Comparison of ENCODE assay signal across 1 cellular context in genomic region chrX:119647552-119648420, GRCh38.
TF ChIP-seq lines count a peak whose summit lies in the region.

No MANE protein-coding gene starts in this region.

TF ChIP-seq in GM12878, 131 proteins besides CTCF, POLR2A, EP300 and RAD21 (continued from another document and continues in another):
- TF ChIP-seq, protein P1, sequence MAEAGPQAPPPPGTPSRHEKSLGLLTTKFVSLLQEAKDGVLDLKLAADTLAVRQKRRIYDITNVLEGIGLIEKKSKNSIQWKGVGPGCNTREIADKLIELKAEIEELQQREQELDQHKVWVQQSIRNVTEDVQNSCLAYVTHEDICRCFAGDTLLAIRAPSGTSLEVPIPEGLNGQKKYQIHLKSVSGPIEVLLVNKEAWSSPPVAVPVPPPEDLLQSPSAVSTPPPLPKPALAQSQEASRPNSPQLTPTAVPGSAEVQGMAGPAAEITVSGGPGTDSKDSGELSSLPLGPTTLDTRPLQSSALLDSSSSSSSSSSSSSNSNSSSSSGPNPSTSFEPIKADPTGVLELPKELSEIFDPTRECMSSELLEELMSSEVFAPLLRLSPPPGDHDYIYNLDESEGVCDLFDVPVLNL (IDR thresholded peaks at IDR 0.05; ENCODE audit: low read depth, low read length): no peak
- TF ChIP-seq POLR2AphosphoS5 (IDR thresholded peaks at IDR 0.05; ENCODE audit: low read length) (peak; percentile 46; the same call in 1 of the 2 replicates), SREBF1 (IDR thresholded peaks at IDR 0.05; ENCODE audit: low read length) (no peak), SMAD1 (IDR thresholded peaks at IDR 0.05; ENCODE audit: low read depth, partially characterized antibody) (peak; percentile 43), TCF12 (IDR thresholded peaks at IDR 0.05; ENCODE audit: low read depth, low read length) (no peak; the same call in 1 of the 2 replicates), SIX5 (IDR thresholded peaks at IDR 0.05; ENCODE audit: low read depth, low read length, severe bottlenecking) (no peak), SP1 (IDR thresholded peaks at IDR 0.05; ENCODE audit: low read depth, low read length) (no peak), NR2C1 (IDR thresholded peaks at IDR 0.05) (no peak), CREM (IDR thresholded peaks at IDR 0.05; ENCODE audit: low read depth) (peak; percentile 83), BACH1 (IDR thresholded peaks at IDR 0.05; ENCODE audit: borderline replicate concordance) (peak; percentile 76; the same call in 1 of the 2 replicates), ZNF592 (IDR thresholded peaks at IDR 0.05) (no peak), IKZF2 (IDR thresholded peaks at IDR 0.05) (peak; percentile 98 to 99), SUZ12 (IDR thresholded peaks at IDR 0.05; ENCODE audit: unreplicated experiment) (no peak), CBX5 (IDR thresholded peaks at IDR 0.05; ENCODE audit: low read depth) (no peak), RFX5 (IDR thresholded peaks at IDR 0.05; ENCODE audit: low read depth, low read length) (no peak; the same call in 1 of the 2 replicates), CHD2 (IDR thresholded peaks at IDR 0.05; ENCODE audit: borderline replicate concordance, low read depth, low read length) (peak; percentile 86; the same call in 1 of the 2 replicates), DPF2 (IDR thresholded peaks at IDR 0.05) (peak; percentile 99), STAT3 (IDR thresholded peaks at IDR 0.05; ENCODE audit: low read depth, low read length) (0 out of 2 replicates have a peak, but pooled peaks have one; percentile 66), NBN (IDR thresholded peaks at IDR 0.05) (peak; percentile 90), ASH2L (IDR thresholded peaks at IDR 0.05; ENCODE audit: borderline replicate concordance, low read depth) (no peak), TCF7 (IDR thresholded peaks at IDR 0.05; ENCODE audit: borderline replicate concordance) (peak; percentile 60; the same call in 1 of the 2 replicates), IRF3 (IDR thresholded peaks at IDR 0.05) (no peak), PAX5 (IDR thresholded peaks at IDR 0.05; ENCODE audit: borderline replicate concordance, low read depth, low read length) (peak; percentile 88), ZNF274 (IDR thresholded peaks at IDR 0.05; ENCODE audit: insufficient read depth, insufficient read length) (no peak), KDM1A (IDR thresholded peaks at IDR 0.05; ENCODE audit: borderline replicate concordance) (0 out of 2 replicates have a peak, but pooled peaks have one; percentile 83), GATAD2B (conservative IDR thresholded peaks at IDR 0.05; ENCODE audit: low read depth) (peak; percentile 58), JUNB (IDR thresholded peaks at IDR 0.05) (peak; percentile 99), NFXL1 (IDR thresholded peaks at IDR 0.05; ENCODE audit: borderline replicate concordance) (no peak), TAF1 (IDR thresholded peaks at IDR 0.05; ENCODE audit: borderline replicate concordance, low read depth, low read length) (no peak), TARDBP (IDR thresholded peaks at IDR 0.05; ENCODE audit: borderline replicate concordance) (no peak), NFYA (IDR thresholded peaks at IDR 0.05; ENCODE audit: borderline replicate concordance, low read depth, low read length) (no peak), LARP7 (IDR thresholded peaks at IDR 0.05) (no peak), CEBPB (IDR thresholded peaks at IDR 0.05; ENCODE audit: borderline replicate concordance in 1 of 2, low read depth in 2 of 2, low read length in 2 of 2) (no peak; a peak in 1 of 4 replicates), MTA2 (IDR thresholded peaks at IDR 0.05; ENCODE audit: low read depth) (peak; percentile 96), MEF2A (IDR thresholded peaks at IDR 0.05; ENCODE audit: insufficient read depth, low read depth, low read length) (peak; percentile 81; the same call in 1 of the 2 replicates), EZH2 (IDR thresholded peaks at IDR 0.05; ENCODE audit: borderline replicate concordance, control insufficient read depth, low read depth, low read length) (no peak), IKZF1 (conservative IDR thresholded peaks at IDR 0.05) (peak; percentile 97), PKNOX1 (IDR thresholded peaks at IDR 0.05) (peak; percentile 70), ELK1 (IDR thresholded peaks at IDR 0.05; ENCODE audit: low read depth, low read length) (no peak), BCL11A (IDR thresholded peaks at IDR 0.05; ENCODE audit: low read depth, low read length) (peak; percentile 83), YY1 (IDR thresholded peaks at IDR 0.05; ENCODE audit: low read depth, low read length) (no peak; the same call in none of the 2 replicates), NFIC (IDR thresholded peaks at IDR 0.05; ENCODE audit: low read depth, low read length) (peak; percentile 95), HDGF (IDR thresholded peaks at IDR 0.05) (no peak; the same call in 1 of the 2 replicates), MAX (IDR thresholded peaks at IDR 0.05; ENCODE audit: low read depth, low read length) (peak; percentile 62; the same call in 1 of the 2 replicates), HDAC2 (IDR thresholded peaks at IDR 0.05) (no peak), ZZZ3 (IDR thresholded peaks at IDR 0.05; ENCODE audit: control insufficient read depth, insufficient read length, low read depth) (no peak), RB1 (IDR thresholded peaks at IDR 0.05; ENCODE audit: borderline replicate concordance) (no peak), PML (IDR thresholded peaks at IDR 0.05; ENCODE audit: low read length) (peak; percentile 89), SUPT20H (IDR thresholded peaks at IDR 0.05; ENCODE audit: borderline replicate concordance, control insufficient read depth, low read depth, low read length) (no peak), EED (IDR thresholded peaks at IDR 0.05; ENCODE audit: low read depth) (peak; percentile 98), MYB (IDR thresholded peaks at IDR 0.05; ENCODE audit: borderline replicate concordance, low read depth, low read length) (no peak; the same call in 1 of the 2 replicates), CBFB (IDR thresholded peaks at IDR 0.05; ENCODE audit: low read depth) (peak; percentile 86)
- TF ChIP-seq, protein P2, sequence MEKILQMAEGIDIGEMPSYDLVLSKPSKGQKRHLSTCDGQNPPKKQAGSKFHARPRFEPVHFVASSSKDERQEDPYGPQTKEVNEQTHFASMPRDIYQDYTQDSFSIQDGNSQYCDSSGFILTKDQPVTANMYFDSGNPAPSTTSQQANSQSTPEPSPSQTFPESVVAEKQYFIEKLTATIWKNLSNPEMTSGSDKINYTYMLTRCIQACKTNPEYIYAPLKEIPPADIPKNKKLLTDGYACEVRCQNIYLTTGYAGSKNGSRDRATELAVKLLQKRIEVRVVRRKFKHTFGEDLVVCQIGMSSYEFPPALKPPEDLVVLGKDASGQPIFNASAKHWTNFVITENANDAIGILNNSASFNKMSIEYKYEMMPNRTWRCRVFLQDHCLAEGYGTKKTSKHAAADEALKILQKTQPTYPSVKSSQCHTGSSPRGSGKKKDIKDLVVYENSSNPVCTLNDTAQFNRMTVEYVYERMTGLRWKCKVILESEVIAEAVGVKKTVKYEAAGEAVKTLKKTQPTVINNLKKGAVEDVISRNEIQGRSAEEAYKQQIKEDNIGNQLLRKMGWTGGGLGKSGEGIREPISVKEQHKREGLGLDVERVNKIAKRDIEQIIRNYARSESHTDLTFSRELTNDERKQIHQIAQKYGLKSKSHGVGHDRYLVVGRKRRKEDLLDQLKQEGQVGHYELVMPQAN (conservative IDR thresholded peaks at IDR 0.05): peak; percentile 88
- TF ChIP-seq, protein P3, sequence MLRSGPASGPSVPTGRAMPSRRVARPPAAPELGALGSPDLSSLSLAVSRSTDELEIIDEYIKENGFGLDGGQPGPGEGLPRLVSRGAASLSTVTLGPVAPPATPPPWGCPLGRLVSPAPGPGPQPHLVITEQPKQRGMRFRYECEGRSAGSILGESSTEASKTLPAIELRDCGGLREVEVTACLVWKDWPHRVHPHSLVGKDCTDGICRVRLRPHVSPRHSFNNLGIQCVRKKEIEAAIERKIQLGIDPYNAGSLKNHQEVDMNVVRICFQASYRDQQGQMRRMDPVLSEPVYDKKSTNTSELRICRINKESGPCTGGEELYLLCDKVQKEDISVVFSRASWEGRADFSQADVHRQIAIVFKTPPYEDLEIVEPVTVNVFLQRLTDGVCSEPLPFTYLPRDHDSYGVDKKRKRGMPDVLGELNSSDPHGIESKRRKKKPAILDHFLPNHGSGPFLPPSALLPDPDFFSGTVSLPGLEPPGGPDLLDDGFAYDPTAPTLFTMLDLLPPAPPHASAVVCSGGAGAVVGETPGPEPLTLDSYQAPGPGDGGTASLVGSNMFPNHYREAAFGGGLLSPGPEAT (IDR thresholded peaks at IDR 0.05; ENCODE audit: low read depth): peak; percentile 100
- TF ChIP-seq, protein P4, sequence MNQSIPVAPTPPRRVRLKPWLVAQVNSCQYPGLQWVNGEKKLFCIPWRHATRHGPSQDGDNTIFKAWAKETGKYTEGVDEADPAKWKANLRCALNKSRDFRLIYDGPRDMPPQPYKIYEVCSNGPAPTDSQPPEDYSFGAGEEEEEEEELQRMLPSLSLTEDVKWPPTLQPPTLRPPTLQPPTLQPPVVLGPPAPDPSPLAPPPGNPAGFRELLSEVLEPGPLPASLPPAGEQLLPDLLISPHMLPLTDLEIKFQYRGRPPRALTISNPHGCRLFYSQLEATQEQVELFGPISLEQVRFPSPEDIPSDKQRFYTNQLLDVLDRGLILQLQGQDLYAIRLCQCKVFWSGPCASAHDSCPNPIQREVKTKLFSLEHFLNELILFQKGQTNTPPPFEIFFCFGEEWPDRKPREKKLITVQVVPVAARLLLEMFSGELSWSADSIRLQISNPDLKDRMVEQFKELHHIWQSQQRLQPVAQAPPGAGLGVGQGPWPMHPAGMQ (IDR thresholded peaks at IDR 0.05; ENCODE audit: borderline replicate concordance): no peak
